ENCODE assay signal across 36 cellular contexts in the genomic region with DNA sequence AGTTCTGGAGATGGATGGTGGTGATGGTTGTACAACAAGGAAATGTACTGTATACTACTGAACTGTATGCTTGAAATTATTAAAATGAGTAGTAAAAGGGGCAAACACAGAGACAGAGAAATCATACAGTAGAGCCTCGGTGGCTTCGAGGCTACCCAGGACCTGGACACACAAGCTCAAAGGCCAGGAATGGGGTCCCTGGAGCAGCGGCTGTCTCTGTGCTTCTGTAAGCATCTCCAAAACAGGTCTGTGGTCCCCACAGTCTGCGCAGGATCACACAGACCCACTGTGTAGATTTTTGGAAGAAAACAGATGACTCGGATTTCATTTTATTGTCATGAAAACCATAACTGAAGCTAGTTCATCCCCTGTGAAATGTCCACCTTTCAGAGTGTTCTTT. TPM values are rescaled to one million over a fixed set of nuclear protein-coding genes. Genes with fewer than 3 reads are reported as not detected.
"Had no signal": no experiment of that assay in that cellular context is flagged by ENCODE, and none has a peak within 500 bp of the region (broad histone marks: within the 10 kb centered on the region; RNA-seq: fewer than 3 reads in every experiment).

No MANE protein-coding gene starts in this region.

- H3K27ac ChIP-seq: body of pancreas, brain microvascular endothelial cell, breast epithelium had no signal

- H3K4me1 Mint-ChIP-seq: activated B cell treated with CpG ODN at 0.5 μM for 24 hours; activated CD4-positive, alpha-beta T cell treated with anti-CD3 and anti-CD28 coated beads, Interleukin-2, amount 10 ng/mL, durations not matched to agents 24 days and 14 days; activated CD8-positive, alpha-beta memory T cell treated with anti-CD3 and anti-CD28 coated beads, Interleukin-2, amount 10 ng/mL, durations not matched to agents 7 days and 5 days; activated naive CD4-positive, alpha-beta T cell treated with anti-CD3 and anti-CD28 coated beads, Interleukin-2, amount 10 ng/mL, durations not matched to agents 7 days and 5 days; activated naive CD4-positive, alpha-beta T cell treated with anti-CD3 and anti-CD28 coated beads, Interleukin-2, amount 50 U/mL, for 24 hours; activated naive CD8-positive, alpha-beta T cell treated with anti-CD3 and anti-CD28 coated beads, Interleukin-2, amount 10 ng/mL, durations not matched to agents 7 days and 5 days; activated naive CD8-positive, alpha-beta T cell treated with anti-CD3 and anti-CD28 coated beads, Interleukin-2, amount 50 U/mL, for 24 hours; central memory CD8-positive, alpha-beta T cell had no signal

- H3K27me3 Mint-ChIP-seq: activated CD4-positive, alpha-beta memory T cell treated with anti-CD3 and anti-CD28 coated beads for 36 hours; activated CD4-positive, alpha-beta T cell treated with anti-CD3 and anti-CD28 coated beads, Interleukin-2, amount 10 ng/mL, durations not matched to agents 24 days and 14 days; activated CD8-positive, alpha-beta memory T cell treated with anti-CD3 and anti-CD28 coated beads, Interleukin-2, amount 10 ng/mL, durations not matched to agents 7 days and 5 days; activated CD8-positive, alpha-beta T cell treated with anti-CD3 and anti-CD28 coated beads for 36 hours; activated naive CD4-positive, alpha-beta T cell treated with anti-CD3 and anti-CD28 coated beads, Interleukin-2, amount 10 ng/mL, durations not matched to agents 7 days and 5 days; activated naive CD4-positive, alpha-beta T cell treated with anti-CD3 and anti-CD28 coated beads, Interleukin-2, amount 50 U/mL, for 24 hours; activated naive CD8-positive, alpha-beta T cell; activated T-cell treated with anti-CD3 and anti-CD28 coated beads, Interleukin-2, amount 50 U/mL, for 24 hours had no signal

- FAIRE-seq: astrocyte, TTC549 had no signal

- H3K4me3 Mint-ChIP-seq: activated B cell treated with CpG ODN at 0.5 μM for 24 hours; activated CD4-positive, alpha-beta memory T cell treated with anti-CD3 and anti-CD28 coated beads for 36 hours; activated CD4-positive, alpha-beta T cell treated with anti-CD3 and anti-CD28 coated beads, Interleukin-2, amount 10 ng/mL, durations not matched to agents 24 days and 14 days; activated CD8-positive, alpha-beta memory T cell treated with anti-CD3 and anti-CD28 coated beads, Interleukin-2, amount 10 ng/mL, durations not matched to agents 7 days and 5 days; activated CD8-positive, alpha-beta T cell treated with anti-CD3 and anti-CD28 coated beads for 36 hours; activated naive CD4-positive, alpha-beta T cell treated with anti-CD3 and anti-CD28 coated beads, Interleukin-2, amount 10 ng/mL, durations not matched to agents 7 days and 5 days; activated naive CD4-positive, alpha-beta T cell treated with anti-CD3 and anti-CD28 coated beads, Interleukin-2, amount 50 U/mL, for 24 hours; activated naive CD8-positive, alpha-beta T cell; activated naive CD8-positive, alpha-beta T cell treated with anti-CD3 and anti-CD28 coated beads, Interleukin-2, amount 10 ng/mL, durations not matched to agents 7 days and 5 days; activated naive CD8-positive, alpha-beta T cell treated with anti-CD3 and anti-CD28 coated beads, Interleukin-2, amount 50 U/mL, for 24 hours; activated T-cell treated with anti-CD3 and anti-CD28 coated beads, Interleukin-2, amount 50 U/mL, for 24 hours; central memory CD8-positive, alpha-beta T cell; T-helper 1 cell treated with Interleukin-12 subunit alpha and Interleukin-12 subunit beta and Interleukin-4 antibody, amounts not matched to agents 30 μg/mL and 1 μg/mL, for 36 hours; T-helper 2 cell treated with Interferon-gamma antibody and Interleukin-4, amounts not matched to agents 5 μg/mL and 100 μg/mL, for 36 hours had no signal

- H3K36me3 ChIP-seq: brain microvascular endothelial cell, breast epithelium had no signal

- ATAC-seq: activated CD8-positive, alpha-beta memory T cell treated with anti-CD3 and anti-CD28 coated beads, Interleukin-2, amount 10 ng/mL, durations not matched to agents 7 days and 5 days; activated CD8-positive, alpha-beta T cell treated with anti-CD3 and anti-CD28 coated beads for 36 hours; activated naive CD8-positive, alpha-beta T cell treated with anti-CD3 and anti-CD28 coated beads, Interleukin-2, amount 50 U/mL, for 24 hours; body of pancreas had no signal

- H3K4me1 ChIP-seq: body of pancreas, breast epithelium had no signal

- DNase-seq: activated B cell treated with CpG ODN at 0.5 μM for 24 hours; activated CD4-positive, alpha-beta memory T cell treated with anti-CD3 and anti-CD28 coated beads for 36 hours; activated CD4-positive, alpha-beta T cell treated with anti-CD3 and anti-CD28 coated beads for 4 hours; activated CD4-positive, alpha-beta T cell treated with anti-CD3 and anti-CD28 coated beads, Interleukin-2, amount 10 ng/mL, durations not matched to agents 24 days and 14 days; activated CD4-positive, alpha-beta T cell treated with anti-CD3 and anti-CD28 coated beads, Interleukin-2, amount 50 U/mL, for 1 hour; activated CD4-positive, alpha-beta T cell treated with anti-CD3 and anti-CD28 coated beads, Interleukin-2, amount 50 U/mL, for 4 hours; activated CD4-positive, CD25-positive, alpha-beta regulatory T cell treated with anti-CD3 and anti-CD28 coated beads, Interleukin-2, amount 50 U/mL, for 72 hours; activated CD8-positive, alpha-beta memory T cell treated with anti-CD3 and anti-CD28 coated beads for 24 hours; activated CD8-positive, alpha-beta memory T cell treated with anti-CD3 and anti-CD28 coated beads, Interleukin-2, amount 10 ng/mL, durations not matched to agents 7 days and 5 days; activated CD8-positive, alpha-beta memory T cell treated with anti-CD3 and anti-CD28 coated beads, Interleukin-2, amount 50 U/mL, for 48 hours; activated CD8-positive, alpha-beta T cell treated with anti-CD3 and anti-CD28 coated beads for 36 hours; activated effector memory CD4-positive, alpha-beta T cell treated with Interleukin-2 at 50 U/mL for 16 hours; activated gamma-delta T cell; activated naive CD4-positive, alpha-beta T cell treated with anti-CD3 and anti-CD28 coated beads, Interleukin-2, amount 10 ng/mL, durations not matched to agents 7 days and 5 days; activated naive CD4-positive, alpha-beta T cell treated with Interleukin-2 at 50 U/mL for 16 hours; activated naive CD8-positive, alpha-beta T cell treated with anti-CD3 and anti-CD28 coated beads, Interleukin-2, amount 10 ng/mL, durations not matched to agents 7 days and 5 days; activated naive CD8-positive, alpha-beta T cell treated with anti-CD3 and anti-CD28 coated beads, Interleukin-2, amount 50 U/mL, for 24 hours; activated T-cell treated with anti-CD3 and anti-CD28 coated beads, Interleukin-2, amount 50 U/mL, for 24 hours; activated T-cell treated with anti-CD3 and anti-CD28 coated beads, Interleukin-2, amount 50 U/mL, for 48 hours; amniotic stem cell; aorta; body of pancreas; brain microvascular endothelial cell; SW 1271; T-helper 1 cell; T-helper 2 cell; T-helper 9 cell had no signal

- H3K9me3 ChIP-seq: body of pancreas, breast epithelium had no signal

- H3K27ac Mint-ChIP-seq: activated B cell treated with CpG ODN at 0.5 μM for 24 hours; activated CD4-positive, alpha-beta memory T cell treated with anti-CD3 and anti-CD28 coated beads for 36 hours; activated CD4-positive, alpha-beta T cell treated with anti-CD3 and anti-CD28 coated beads, Interleukin-2, amount 10 ng/mL, durations not matched to agents 24 days and 14 days; activated CD8-positive, alpha-beta memory T cell treated with anti-CD3 and anti-CD28 coated beads, Interleukin-2, amount 10 ng/mL, durations not matched to agents 7 days and 5 days; activated CD8-positive, alpha-beta T cell treated with anti-CD3 and anti-CD28 coated beads for 36 hours; activated naive CD4-positive, alpha-beta T cell treated with anti-CD3 and anti-CD28 coated beads, Interleukin-2, amount 10 ng/mL, durations not matched to agents 7 days and 5 days; activated naive CD4-positive, alpha-beta T cell treated with anti-CD3 and anti-CD28 coated beads, Interleukin-2, amount 50 U/mL, for 24 hours; activated naive CD8-positive, alpha-beta T cell; activated naive CD8-positive, alpha-beta T cell treated with anti-CD3 and anti-CD28 coated beads, Interleukin-2, amount 10 ng/mL, durations not matched to agents 7 days and 5 days; activated naive CD8-positive, alpha-beta T cell treated with anti-CD3 and anti-CD28 coated beads, Interleukin-2, amount 50 U/mL, for 24 hours; activated T-cell treated with anti-CD3 and anti-CD28 coated beads, Interleukin-2, amount 50 U/mL, for 24 hours; activated T-helper 2 cell treated with anti-CD3 and anti-CD28 coated beads, Interferon-gamma antibody, Interleukin-2, Interleukin-4, amounts not matched to agents 10 μg/mL and 5 μg/mL and 100 μg/mL, durations not matched to agents 14 hours and 24 hours and 36 hours; T-helper 1 cell treated with Interleukin-12 subunit alpha and Interleukin-12 subunit beta and Interleukin-4 antibody, amounts not matched to agents 30 μg/mL and 1 μg/mL, for 36 hours; T-helper 2 cell treated with Interferon-gamma antibody and Interleukin-4, amounts not matched to agents 5 μg/mL and 100 μg/mL, for 36 hours had no signal

- H3K9me3 Mint-ChIP-seq: activated B cell treated with CpG ODN at 0.5 μM for 24 hours; activated CD4-positive, alpha-beta memory T cell treated with anti-CD3 and anti-CD28 coated beads for 36 hours; activated CD4-positive, alpha-beta T cell treated with anti-CD3 and anti-CD28 coated beads, Interleukin-2, amount 10 ng/mL, durations not matched to agents 24 days and 14 days; activated naive CD4-positive, alpha-beta T cell treated with anti-CD3 and anti-CD28 coated beads, Interleukin-2, amount 50 U/mL, for 24 hours; activated naive CD8-positive, alpha-beta T cell treated with anti-CD3 and anti-CD28 coated beads, Interleukin-2, amount 10 ng/mL, durations not matched to agents 7 days and 5 days; activated naive CD8-positive, alpha-beta T cell treated with anti-CD3 and anti-CD28 coated beads, Interleukin-2, amount 50 U/mL, for 24 hours; activated T-cell treated with anti-CD3 and anti-CD28 coated beads, Interleukin-2, amount 50 U/mL, for 24 hours; central memory CD8-positive, alpha-beta T cell; T-helper 2 cell treated with Interferon-gamma antibody and Interleukin-4, amounts not matched to agents 5 μg/mL and 100 μg/mL, for 36 hours had no signal

- H3K4me3 ChIP-seq: body of pancreas, breast epithelium had no signal

- H3K36me3 Mint-ChIP-seq: activated CD8-positive, alpha-beta memory T cell treated with anti-CD3 and anti-CD28 coated beads, Interleukin-2, amount 10 ng/mL, durations not matched to agents 7 days and 5 days had no signal

- H3K27me3 ChIP-seq: body of pancreas, brain microvascular endothelial cell, breast epithelium had no signal

RNA-seq across cellular contexts. Expression of a gene that starts 39.7 kb away (rescaled TPM):
- total RNA-seq: activated B cell treated with CpG ODN at 0.5 μM for 24 hours; activated CD4-positive, alpha-beta memory T cell treated with anti-CD3 and anti-CD28 coated beads for 36 hours; activated CD4-positive, alpha-beta T cell treated with anti-CD3 and anti-CD28 coated beads, Interleukin-2, amount 10 ng/mL, durations not matched to agents 24 days and 14 days; activated CD8-positive, alpha-beta memory T cell treated with anti-CD3 and anti-CD28 coated beads, Interleukin-2, amount 10 ng/mL, durations not matched to agents 7 days and 5 days; activated CD8-positive, alpha-beta T cell treated with anti-CD3 and anti-CD28 coated beads for 36 hours; activated naive CD8-positive, alpha-beta T cell treated with anti-CD3 and anti-CD28 coated beads, Interleukin-2, amount 10 ng/mL, durations not matched to agents 7 days and 5 days; activated T-helper 2 cell treated with anti-CD3 and anti-CD28 coated beads, Interferon-gamma antibody, Interleukin-2, Interleukin-4, amounts not matched to agents 10 μg/mL and 5 μg/mL and 100 μg/mL, durations not matched to agents 14 hours and 24 hours and 36 hours; astrocyte; body of pancreas; breast epithelium had no signal
